In genomic region chr2:241084856-241085444, GRCh38 we compare ENCODE assay signal across 16 cellular contexts. TPM values are rescaled to one million over a fixed set of nuclear protein-coding genes. Genes with fewer than 3 reads are reported as not detected.
DNase-seq lines count a peak whose midpoint lies in the region; ATAC-seq, FAIRE-seq and TF ChIP-seq lines count a peak whose summit lies in the region.
"Had no signal": no experiment of that assay in that cellular context is flagged by ENCODE, and none has a peak within 500 bp of the region (broad histone marks: within the 10 kb centered on the region; RNA-seq: fewer than 3 reads in every experiment).

No MANE protein-coding gene starts in this region.

- peaks cover 27% of the 10 kb centered on the region for H3K4me1 ChIP-seq in HepG2 (ENCODE audit: insufficient read depth, low read length)
- H3K4me1 ChIP-seq in right lobe of liver = peaks cover 0 to 15% (median 0%) of the 10 kb centered on the region in 4 donors
- no peaks in the 10 kb centered on the region for H3K4me1 ChIP-seq in HEK293 (ENCODE audit: control insufficient read depth, insufficient read depth, low read length)

- H3K27me3 ChIP-seq in HepG2 (ENCODE audit: control insufficient read depth in 1 of 2, insufficient read depth in 2 of 2, low read length in 2 of 2) (no peaks in the 10 kb centered on the region), right lobe of liver (no peaks in the 10 kb centered on the region)
- H3K27me3 ChIP-seq: BLaER1 treated with 17β-estradiol and CSF1 and Interleukin-3, amounts not matched to agents 10 nM and 100 nM had no signal

- peaks cover 15 to 35% of the 10 kb centered on the region in 2 experiments for H3K36me3 ChIP-seq in HepG2 (replicated peaks in 1 of 2; ENCODE audit: control insufficient read depth in 1 of 2, insufficient read depth in 2 of 2, low read length in 2 of 2)
- peaks cover 0 to 46% (median 20%) of the 10 kb centered on the region in 4 donors for H3K36me3 ChIP-seq in right lobe of liver
- peaks cover 24 to 42% of the 10 kb centered on the region in 2 experiments for H3K36me3 ChIP-seq in HEK293 (ENCODE audit: control insufficient read depth in 2 of 2, insufficient read depth in 1 of 2, low read length in 2 of 2)

- no peaks in the 10 kb centered on the region for H3K9me3 Mint-ChIP-seq in activated T-helper 17 cell treated with anti-CD3 and anti-CD28 coated beads, Interleukin-2, amount 50 U/mL, for 72 hours
- peaks cover 4% of the 10 kb centered on the region in 2 donors for H3K9me3 Mint-ChIP-seq in stimulated activated naive B cell treated with anti-CD40 and anti-IgM and Interleukin-4, amounts not matched to agents 10 μg/mL and 1 μg/mL and 100 μg/mL, for 72 hours
- H3K9me3 Mint-ChIP-seq: H9, HFFc6 had no signal

- CTCF ChIA-PET in HepG2 (lab: Yijun Ruan, JAX; ENCODE audit: low intra/inter-chr PET ratio, low total read pairs) = no interaction called here
- CTCF ChIA-PET in HEK293 (lab: Yijun Ruan, JAX) = no interaction called here

- no peak overlapping the region for H3K4me2 ChIP-seq in HepG2 (ENCODE audit: low read depth, low read length)

- FAIRE-seq in HepG2 (lab: Jason Lieb, UNC) = no peak
- FAIRE-seq: GM18507, HTR-8/SVneo had no signal

- no peaks in the 10 kb centered on the region for H3K9me3 ChIP-seq in HepG2 (ENCODE audit: low read length)
- H3K9me3 ChIP-seq in right lobe of liver = no peaks in the 10 kb centered on the region
- no peaks in the 10 kb centered on the region for H3K9me3 ChIP-seq in HEK293 (ENCODE audit: control insufficient read depth, insufficient read depth, low read depth, low read length)
- H3K9me3 ChIP-seq: BLaER1 treated with 17β-estradiol and CSF1 and Interleukin-3, amounts not matched to agents 10 nM and 100 nM had no signal

- POLR2A ChIA-PET in HepG2 (lab: Yijun Ruan, JAX) = no interaction called here
- POLR2A ChIA-PET in HEK293 (lab: Yijun Ruan, JAX) = no interaction called here

- H3K27ac ChIP-seq in HepG2 (ENCODE audit: extremely low read length, insufficient read depth, low read length) (no peak overlapping the region), right lobe of liver (no peak overlapping the region), HEK293 (ENCODE audit: extremely low read depth, low read depth, low read length) (no peak overlapping the region)
- H3K27ac ChIP-seq: BLaER1 treated with 17β-estradiol and CSF1 and Interleukin-3, amounts not matched to agents 10 nM and 100 nM had no signal

- intact Hi-C loops in HepG2 (cut with micrococcal nuclease; ENCODE audit: unreplicated experiment) (no loop called here), right lobe of liver (cut with DNase I) (no loop called here)

- 97% methylated on average over 4 of the region's 4 CpGs for WGBS in HepG2 (ENCODE audit: low lambda C conversion rate)
- WGBS in right lobe of liver (ENCODE audit: insufficient coverage, low coverage, low lambda C conversion rate, missing lambda C conversion rate) = 97% methylated on average over 4 of the region's 4 CpGs

- TF ChIP-seq CTCF in HepG2 (CRISPR knock-in tag; IDR thresholded peaks at IDR 0.05) (no peak), right lobe of liver (IDR thresholded peaks at IDR 0.05) (no peak), HEK293 (tag by site-specific recombination; IDR thresholded peaks at IDR 0.05) (no peak)

- H3K9ac ChIP-seq in HepG2 (ENCODE audit: insufficient read depth, low read depth, low read length) = no peak overlapping the region

- no peak overlapping the region for H3K4me3 Mint-ChIP-seq in activated T-helper 17 cell treated with anti-CD3 and anti-CD28 coated beads, Interleukin-2, amount 50 U/mL, for 72 hours
- H3K4me3 Mint-ChIP-seq in stimulated activated naive B cell treated with anti-CD40 and anti-IgM and Interleukin-4, amounts not matched to agents 10 μg/mL and 1 μg/mL and 100 μg/mL, for 72 hours = no peak overlapping the region
- H3K4me3 Mint-ChIP-seq: CD4-positive, CD25-positive, alpha-beta regulatory T cell; H9; HFFc6 had no signal

- H4K20me1 ChIP-seq in HepG2 (ENCODE audit: insufficient read depth, low read length) = no peaks in the 10 kb centered on the region; the same call in 1 of the 2 replicates

- no peak overlapping the region for H3K4me3 ChIP-seq in HepG2 (replicated peaks in 1 of 3; ENCODE audit: insufficient read depth in 1 of 3, low read depth in 2 of 3, low read length in 3 of 3)
- no peak overlapping the region for H3K4me3 ChIP-seq in right lobe of liver
- no peak overlapping the region for H3K4me3 ChIP-seq in HEK293 (ENCODE audit: low read depth, low read length)
- H3K4me3 ChIP-seq: BLaER1 treated with 17β-estradiol and CSF1 and Interleukin-3, amounts not matched to agents 10 nM and 100 nM had no signal

- peaks cover 57% of the 10 kb centered on the region for H3K36me3 Mint-ChIP-seq in activated T-helper 17 cell treated with anti-CD3 and anti-CD28 coated beads, Interleukin-2, amount 50 U/mL, for 72 hours (ENCODE audit: low read depth)
- H3K36me3 Mint-ChIP-seq in stimulated activated naive B cell treated with anti-CD40 and anti-IgM and Interleukin-4, amounts not matched to agents 10 μg/mL and 1 μg/mL and 100 μg/mL, for 72 hours = peaks cover 49 to 66% of the 10 kb centered on the region in 2 donors

- H3K27ac Mint-ChIP-seq in activated T-helper 17 cell treated with anti-CD3 and anti-CD28 coated beads, Interleukin-2, amount 50 U/mL, for 72 hours = peak overlapping the region; percentile 12
- H3K27ac Mint-ChIP-seq in stimulated activated naive B cell treated with anti-CD40 and anti-IgM and Interleukin-4, amounts not matched to agents 10 μg/mL and 1 μg/mL and 100 μg/mL, for 72 hours = peak overlapping the region; percentile 49
- H3K27ac Mint-ChIP-seq: H9, HFFc6 had no signal

- TSS peak; percentile 23 for BruUV-seq in HepG2 (replicated peaks; lab: Mats Ljungman, UMichigan)

- no peak for TF ChIP-seq EP300 in HepG2 (IDR thresholded peaks at IDR 0.05; ENCODE audit: low read depth in 2 of 2, low read length in 2 of 2)
- TF ChIP-seq EP300 in HepG2 (CRISPR knock-in tag; IDR thresholded peaks at IDR 0.05; ENCODE audit: borderline replicate concordance) = no peak

- TF ChIP-seq RAD21 in HepG2 (CRISPR knock-in tag; IDR thresholded peaks at IDR 0.05) = no peak

- DNase-seq in HepG2 (ENCODE audit: low spot score) = no peak
- no peak for DNase-seq in right lobe of liver
- no peak for DNase-seq in stimulated activated naive B cell treated with anti-CD40 and anti-IgM and Interleukin-4, amounts not matched to agents 10 μg/mL and 1 μg/mL and 100 μg/mL, for 72 hours
- no peak for DNase-seq in GM19238 (ENCODE audit: insufficient read length, low spot score)
- no peak for DNase-seq in stimulated activated CD4-positive, alpha-beta T cell treated with anti-CD3 and anti-CD28 coated beads, Interleukin-2, amount 100 ng/mL, for 48 hours
- DNase-seq: Calu3; CD4-positive, CD25-positive, alpha-beta regulatory T cell; DMS 273 treated with DMSO at 0.1 percent for 48 hours; GOT3; H9; HFFc6 had no signal

- in situ Hi-C loops in HepG2 (cut with HindIII; ENCODE audit: extremely low pct_ligation_motif_present, low pct_unique_long_range_greater_than_20kb) = no loop called here

- ATAC-seq in HepG2 (no peak), right lobe of liver (no peak)
- no peak for ATAC-seq in activated T-helper 17 cell treated with anti-CD3 and anti-CD28 coated beads, Interleukin-2, amount 50 U/mL, for 72 hours (replicated peaks)
- ATAC-seq in stimulated activated naive B cell treated with anti-CD40 and anti-IgM and Interleukin-4, amounts not matched to agents 10 μg/mL and 1 μg/mL and 100 μg/mL, for 72 hours (replicated peaks) = no peak

- H3K79me2 ChIP-seq in HepG2 (ENCODE audit: insufficient read depth, low read length) = no peaks in the 10 kb centered on the region

- TF ChIP-seq POLR2A in HepG2 (IDR thresholded peaks at IDR 0.05; ENCODE audit: insufficient read depth in 1 of 2, low read depth in 2 of 2, low read length in 2 of 2) = no peak
- no peak for TF ChIP-seq POLR2A in right lobe of liver (IDR thresholded peaks at IDR 0.05)

- H2AFZ ChIP-seq in HepG2 (ENCODE audit: low read length) = no peak overlapping the region

- no peaks in the 10 kb centered on the region for H3K4me1 Mint-ChIP-seq in activated T-helper 17 cell treated with anti-CD3 and anti-CD28 coated beads, Interleukin-2, amount 50 U/mL, for 72 hours
- H3K4me1 Mint-ChIP-seq in stimulated activated naive B cell treated with anti-CD40 and anti-IgM and Interleukin-4, amounts not matched to agents 10 μg/mL and 1 μg/mL and 100 μg/mL, for 72 hours = peaks cover 18 to 20% of the 10 kb centered on the region in 2 donors
- H3K4me1 Mint-ChIP-seq: H9 had no signal

- no peaks in the 10 kb centered on the region for H3K27me3 Mint-ChIP-seq in activated T-helper 17 cell treated with anti-CD3 and anti-CD28 coated beads, Interleukin-2, amount 50 U/mL, for 72 hours
- no peaks in the 10 kb centered on the region for H3K27me3 Mint-ChIP-seq in stimulated activated naive B cell treated with anti-CD40 and anti-IgM and Interleukin-4, amounts not matched to agents 10 μg/mL and 1 μg/mL and 100 μg/mL, for 72 hours
- H3K27me3 Mint-ChIP-seq: CD4-positive, CD25-positive, alpha-beta regulatory T cell had no signal

TF ChIP-seq in HEK293, 187 proteins besides CTCF, POLR2A, EP300 and RAD21 (continues in another document):
- TF ChIP-seq YY2 (tag by site-specific recombination; IDR thresholded peaks at IDR 0.05) = no peak

RNA-seq across cellular contexts. Expression of gene MTERF4, which starts 17.1 kb away (rescaled TPM):
- 59.8 and 61.5 TPM in 2 replicates for total RNA-seq in HepG2 (2016; rRNA removed; fragmentation: Illumina TruSeq; extraction: Trizol)
- 20.2 and 20.4 TPM in 2 replicates for total RNA-seq in HepG2 (2016; cell fraction: cytosol; rRNA removed; fragmentation: Illumina TruSeq; extraction: Trizol; ENCODE audit: low read depth)
- 57.2 and 63.4 TPM in 2 replicates for total RNA-seq in HepG2 (2016; cell fraction: insoluble cytoplasmic fraction; rRNA removed; fragmentation: Illumina TruSeq; extraction: Trizol)
- total RNA-seq in HepG2 (2016; cell fraction: membrane; rRNA removed; fragmentation: Illumina TruSeq; extraction: Trizol) = 27.2 and 28.3 TPM in 2 replicates
- total RNA-seq in HepG2 (2016; cell fraction: nucleus; rRNA removed; fragmentation: Illumina TruSeq; extraction: Trizol) = 47.3 and 61.7 TPM in 2 replicates
- polyA plus RNA-seq in HepG2 (2011; rRNA removed) = 37.1 and 50.5 TPM in 2 replicates
- polyA plus RNA-seq in HepG2 (2011; cell fraction: cytosol; rRNA removed) = 29.8 and 33.1 TPM in 2 replicates
- polyA plus RNA-seq in HepG2 (2011; cell fraction: nucleus; rRNA removed) = 71.5 and 77.4 TPM in 2 replicates
- 27.8 and 38.2 TPM in 2 replicates for polyA plus RNA-seq in HepG2 (2012)
- 18.2 and 22.9 TPM in 2 replicates for polyA plus RNA-seq in HepG2 (2016; cell fraction: cytosol; fragmentation: Illumina TruSeq; extraction: Trizol; ENCODE audit: low read depth)
- polyA plus RNA-seq in HepG2 (2016; cell fraction: insoluble cytoplasmic fraction; fragmentation: Illumina TruSeq; extraction: Trizol; ENCODE audit: low read depth) = 67.1 and 69.1 TPM in 2 replicates
- polyA plus RNA-seq in HepG2 (2016; cell fraction: membrane; fragmentation: Illumina TruSeq; extraction: Trizol; ENCODE audit: low read depth) = 20.0 and 22.3 TPM in 2 replicates
- polyA plus RNA-seq in HepG2 (2016; cell fraction: nucleus; fragmentation: Illumina TruSeq; extraction: Trizol; ENCODE audit: insufficient read depth, low read depth) = 82.3 and 82.6 TPM in 2 replicates
- 31.6 and 46.9 TPM in 2 replicates for polyA minus RNA-seq in HepG2 (2011; rRNA and poly(A)+ RNA removed; ENCODE audit: low replicate concordance)
- 15.7 and 20.7 TPM in 2 replicates for polyA minus RNA-seq in HepG2 (2011; cell fraction: cytosol; rRNA and poly(A)+ RNA removed)
- 76.1 and 79.6 TPM in 2 replicates for polyA minus RNA-seq in HepG2 (2011; cell fraction: nucleus; rRNA and poly(A)+ RNA removed)
- total RNA-seq in right lobe of liver = 10 to 100 TPM; 12.1 to 26.3 (median 17.0) TPM
- 10 to 100 TPM; 36.4 to 86.5 TPM for total RNA-seq in activated T-helper 17 cell treated with anti-CD3 and anti-CD28 coated beads, Interleukin-2, amount 50 U/mL, for 72 hours

Comparison
In these comparisons a context has a peak if more than half of its experiments do, and no peak if none do; other contexts are left out.
1. Of the 63 proteins assayed by ChIP-seq in both HepG2 and HEK293: peak only in HepG2: none; only in HEK293: SETDB1; in both: none; in neither: 62.